ENCODE assay signal across 8 cellular contexts in the genomic region with DNA sequence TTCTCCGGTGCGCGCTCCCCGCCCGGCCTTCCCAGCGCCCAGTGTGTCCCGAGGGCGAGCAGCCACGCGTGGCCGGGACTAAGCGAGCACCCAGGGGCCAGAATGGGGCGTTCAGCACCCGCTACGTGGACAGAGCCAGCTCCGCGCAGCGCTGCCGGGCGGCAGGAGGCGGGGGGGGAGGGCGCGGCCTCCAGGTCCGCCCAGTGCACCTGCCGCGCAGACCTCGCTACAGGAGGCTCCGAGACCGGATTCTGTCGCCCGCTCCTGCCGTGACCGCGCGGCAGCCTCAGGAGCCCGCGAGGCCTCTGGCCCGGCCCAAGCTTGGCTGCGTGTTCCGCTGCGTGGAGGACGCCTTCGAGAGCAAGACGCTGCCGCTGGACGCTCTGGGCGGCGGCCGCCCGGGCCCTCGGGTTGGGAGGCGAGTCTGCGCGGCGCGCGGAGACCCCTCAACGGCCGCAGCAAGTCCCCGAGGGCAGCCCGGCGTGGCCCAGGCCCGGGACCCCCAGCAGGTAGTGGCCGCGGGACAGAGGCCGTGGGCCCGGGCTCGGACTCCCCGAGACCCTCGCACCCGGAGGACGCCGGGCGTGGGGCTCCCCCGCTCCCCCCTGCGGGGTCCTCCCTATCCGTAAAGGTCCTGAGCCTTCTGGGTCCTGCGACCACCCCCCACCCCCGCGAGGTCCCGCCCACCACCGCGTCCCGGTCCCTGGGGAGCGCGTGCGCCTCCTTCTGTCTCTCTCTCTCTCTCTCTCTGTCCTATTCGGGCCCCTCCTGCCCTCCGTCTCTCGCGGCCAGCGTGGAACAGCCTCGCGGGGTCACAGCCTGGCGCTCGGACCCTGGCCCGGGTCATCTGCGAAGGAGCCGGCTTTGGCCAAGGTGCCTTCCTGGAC. TPM values are rescaled to one million over a fixed set of nuclear protein-coding genes. Genes with fewer than 3 reads are reported as not detected.
DNase-seq lines count a peak whose midpoint lies in the region; ATAC-seq, FAIRE-seq and TF ChIP-seq lines count a peak whose summit lies in the region.

No MANE protein-coding gene starts in this region.

- no peak overlapping the region for H3K4me3 Mint-ChIP-seq in CD8-positive, alpha-beta T cell
- no peak overlapping the region for H3K4me3 Mint-ChIP-seq in astrocyte (ENCODE audit: unreplicated experiment)
- H3K4me3 Mint-ChIP-seq in immature natural killer cell = peak overlapping the region in 2 of 5 donors; percentile 33 to 55

- intact Hi-C loops in CD8-positive, alpha-beta T cell (cut with DNase I, micrococcal nuclease) = loop anchor here in 1 of 2 experiments (1.0 to 10.0 kb wide), 3 partner anchors 27 to 349 kb away; a partner anchor contains a TSS

- CTCF ChIA-PET in CD8-positive, alpha-beta T cell (lab: Charles Lee) = no interaction called here

- H3K9me3 ChIP-seq in CD8-positive, alpha-beta T cell (ENCODE audit: low read length) = no peaks in the 10 kb centered on the region
- no peaks in the 10 kb centered on the region for H3K9me3 ChIP-seq in astrocyte (ENCODE audit: insufficient read depth, low read depth, low read length)

- peaks cover 10% of the 10 kb centered on the region for H3K27me3 ChIP-seq in CD8-positive, alpha-beta T cell (ENCODE audit: insufficient read depth, low read length)
- H3K27me3 ChIP-seq in astrocyte (ENCODE audit: insufficient read depth, low read length) = peaks cover 31% of the 10 kb centered on the region

- H3K4me3 ChIP-seq in CD8-positive, alpha-beta T cell (ENCODE audit: low read depth, low read length) = peak overlapping the region; percentile 39
- peak overlapping the region; percentile 17 for H3K4me3 ChIP-seq in astrocyte (ENCODE audit: insufficient read depth, low read depth, low read length)

- peak; percentile 92 for ATAC-seq in CD8-positive, alpha-beta T cell
- ATAC-seq in HG03521 (IDR thresholded peaks at IDR 0.05; ENCODE audit: unreplicated experiment) = no peak
- no peak for ATAC-seq in HG03342 (IDR thresholded peaks at IDR 0.05; ENCODE audit: unreplicated experiment)

- H3K9me3 Mint-ChIP-seq in CD8-positive, alpha-beta T cell = no peaks in the 10 kb centered on the region
- H3K9me3 Mint-ChIP-seq in astrocyte (ENCODE audit: unreplicated experiment) (no peaks in the 10 kb centered on the region), immature natural killer cell (peaks cover 0 to 2% (median 0%) of the 10 kb centered on the region in 6 donors)

- peaks cover 33% of the 10 kb centered on the region for H4K20me1 ChIP-seq in astrocyte (ENCODE audit: insufficient read depth, low read length)

- H3K79me2 ChIP-seq in astrocyte (ENCODE audit: insufficient read depth, low read length) = peaks cover 24% of the 10 kb centered on the region

- no peaks in the 10 kb centered on the region for H3K36me3 ChIP-seq in CD8-positive, alpha-beta T cell (ENCODE audit: insufficient read depth, low read length)
- H3K36me3 ChIP-seq in astrocyte (ENCODE audit: insufficient read depth, low read length) = no peaks in the 10 kb centered on the region

- peaks cover 56% of the 10 kb centered on the region for H3K27me3 Mint-ChIP-seq in CD8-positive, alpha-beta T cell (ENCODE audit: low read depth)
- peaks cover 63% of the 10 kb centered on the region for H3K27me3 Mint-ChIP-seq in astrocyte (ENCODE audit: low read depth, unreplicated experiment)
- H3K27me3 Mint-ChIP-seq in immature natural killer cell (ENCODE audit: low read depth in 3 of 3) = peaks cover 15 to 33% (median 26%) of the 10 kb centered on the region in 3 donors

- no peaks in the 10 kb centered on the region for H3K36me3 Mint-ChIP-seq in CD8-positive, alpha-beta T cell
- H3K36me3 Mint-ChIP-seq in astrocyte (ENCODE audit: low read depth, unreplicated experiment) (peaks cover 15% of the 10 kb centered on the region), immature natural killer cell (no peaks in the 10 kb centered on the region)

- POLR2A ChIA-PET in CD8-positive, alpha-beta T cell (lab: Charles Lee) = no interaction called here

- DNase-seq in CD8-positive, alpha-beta T cell = peak; percentile 28 to 68 (median 58)
- DNase-seq in SW480 (ENCODE audit: low spot score) (peak; percentile 47), astrocyte (ENCODE audit: low read depth) (no peak), immature natural killer cell (peak; percentile 42 to 48 (median 46)), GM13977 (ENCODE audit: low spot score) (no peak)
- peak; percentile 45 for DNase-seq in stimulated activated CD4-positive, alpha-beta T cell treated with anti-CD3 and anti-CD28 coated beads, Interleukin-4, amount 100 ng/mL, for 24 hours

- no peak overlapping the region for H3K27ac ChIP-seq in CD8-positive, alpha-beta T cell (ENCODE audit: low read depth, low read length)
- no peak overlapping the region for H3K27ac ChIP-seq in astrocyte (ENCODE audit: low read depth, low read length)

- in situ Hi-C loops in GM13977 (cut with MboI; ENCODE audit: low pct_unique_long_range_greater_than_20kb, low sequenced_read_pairs, unreplicated experiment) = no loop called here

- H3K4me2 ChIP-seq in astrocyte (ENCODE audit: low read length) = peak overlapping the region; percentile 81

- peaks cover 17% of the 10 kb centered on the region for H3K4me1 ChIP-seq in CD8-positive, alpha-beta T cell (ENCODE audit: insufficient read depth, low read length)
- peaks cover 14% of the 10 kb centered on the region for H3K4me1 ChIP-seq in astrocyte (ENCODE audit: insufficient read depth, low read length)

- no peak for TF ChIP-seq CTCF in CD8-positive, alpha-beta T cell (IDR thresholded peaks at IDR 0.05)
- no peak for TF ChIP-seq CTCF in astrocyte (IDR thresholded peaks at IDR 0.05; ENCODE audit: insufficient read depth, low read depth, low read length)
- no peak for TF ChIP-seq CTCF in GM13977 (IDR thresholded peaks at IDR 0.05; ENCODE audit: extremely low read depth, insufficient read depth, missing control alignments)

- H3K4me1 Mint-ChIP-seq in CD8-positive, alpha-beta T cell (ENCODE audit: low read depth) = peaks cover 7% of the 10 kb centered on the region
- H3K4me1 Mint-ChIP-seq in astrocyte (ENCODE audit: low read depth, unreplicated experiment) = peaks cover 3% of the 10 kb centered on the region
- H3K4me1 Mint-ChIP-seq in immature natural killer cell = peaks cover 6 to 10% of the 10 kb centered on the region in 2 donors

- no peak overlapping the region for H3K27ac Mint-ChIP-seq in CD8-positive, alpha-beta T cell
- H3K27ac Mint-ChIP-seq in astrocyte (ENCODE audit: unreplicated experiment) (no peak overlapping the region), immature natural killer cell (no peak overlapping the region)

- no peak for FAIRE-seq in astrocyte (lab: Jason Lieb, UNC)

- no peak overlapping the region for H3K9ac ChIP-seq in astrocyte (ENCODE audit: low read length)

- H2AFZ ChIP-seq in astrocyte (ENCODE audit: low read depth, low read length) = peak overlapping the region; percentile 47

RNA-seq across cellular contexts. Expression of a gene that starts 0.9 kb away (rescaled TPM):
- total RNA-seq in CD8-positive, alpha-beta T cell = 1 to 10 TPM; 1.0 to 1.8 TPM
- 25.8 and 26.1 TPM in 2 replicates for total RNA-seq in astrocyte
- polyA plus RNA-seq in immature natural killer cell = not detected

Comparison
In these comparisons a context has a peak if more than half of its experiments do, and no peak if none do; other contexts are left out.
1. DNase-seq: peak in CD8-positive, alpha-beta T cell (7 of 7), SW480 (single experiment), immature natural killer cell (3 of 3) and stimulated activated CD4-positive, alpha-beta T cell treated with anti-CD3 and anti-CD28 coated beads, Interleukin-4, amount 100 ng/mL, for 24 hours (single experiment); none in astrocyte (single experiment) and GM13977 (single experiment).